In genomic region chr6:139850512-139850911, GRCh38 we compare ENCODE assay signal across 8 cellular contexts.
"Had no signal": no experiment of that assay in that cellular context is flagged by ENCODE, and none has a peak within 500 bp of the region (broad histone marks: within the 10 kb centered on the region; RNA-seq: fewer than 3 reads in every experiment).

No MANE protein-coding gene starts in this region.

- DNase-seq: IMR-90, KBM-7, KG1 had no signal

- H3K4me3 Mint-ChIP-seq: IgD-negative memory B cell had no signal

- H3K4me3 ChIP-seq: K562 had no signal

- H3K27me3 Mint-ChIP-seq: IgD-negative memory B cell had no signal

- H3K27ac ChIP-seq: HL-60 had no signal

- H3K27ac Mint-ChIP-seq: IgD-negative memory B cell had no signal

- FAIRE-seq: HepG2, HTR-8/SVneo, K562 had no signal

- ATAC-seq: HepG2, K562 had no signal
